ENCODE assay signal across 18 cellular contexts in the genomic region with DNA sequence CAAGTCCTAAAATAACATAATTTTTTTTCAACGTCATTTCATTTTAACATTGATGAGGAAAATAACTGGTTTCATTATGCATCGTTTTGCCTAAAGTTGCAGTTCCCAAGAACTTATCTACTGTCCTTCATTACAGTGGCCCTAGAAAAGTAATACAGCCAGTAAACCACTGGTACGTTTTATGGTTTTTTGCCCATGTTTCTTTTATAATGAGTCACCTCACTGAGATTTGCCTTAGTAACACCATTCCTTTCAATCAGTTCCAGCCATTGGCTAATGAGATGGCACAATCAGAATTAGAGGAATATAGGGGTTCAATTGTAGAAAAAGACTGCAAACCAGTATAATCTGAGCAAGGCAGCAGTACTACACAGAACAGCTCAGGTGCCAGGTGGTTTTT.
A peak's percentile ranks its signal among the peaks of the same experiment; 100 is the strongest.
DNase-seq lines count a peak whose midpoint lies in the region; ATAC-seq, FAIRE-seq and TF ChIP-seq lines count a peak whose summit lies in the region.
"Had no signal": no experiment of that assay in that cellular context is flagged by ENCODE, and none has a peak within 500 bp of the region (broad histone marks: within the 10 kb centered on the region; RNA-seq: fewer than 3 reads in every experiment).

No MANE protein-coding gene starts in this region.

- H3K27me3 ChIP-seq in IMR-90 (ENCODE audit: control insufficient read depth, insufficient read depth, low read length) (no peaks in the 10 kb centered on the region), astrocyte (ENCODE audit: insufficient read depth, low read length) (no peaks in the 10 kb centered on the region), osteoblast (ENCODE audit: insufficient read depth, low read length) (no peaks in the 10 kb centered on the region), BE2C (no peaks in the 10 kb centered on the region)
- H3K27me3 ChIP-seq: SJSA1 had no signal

- WGBS in IMR-90 (ENCODE audit: extremely low coverage in 2 of 2, insufficient read length in 1 of 2), 2 experiments, result no CpG with 5 or more reads among the region's 3 CpGs

- H2BK5ac ChIP-seq in IMR-90 (ENCODE audit: low read depth, low read length, poor library complexity, severe bottlenecking), result no peak overlapping the region

- FAIRE-seq in astrocyte (lab: Jason Lieb, UNC), result no peak
- FAIRE-seq: G401.6, HepG2 had no signal

- H2BK120ac ChIP-seq in IMR-90 (ENCODE audit: low read depth, low read length), result no peak overlapping the region

- H3K27ac ChIP-seq in IMR-90 (ENCODE audit: insufficient read depth, low read length) (no peak overlapping the region), astrocyte (ENCODE audit: low read depth, low read length) (no peak overlapping the region), osteoblast (ENCODE audit: low read depth, low read length) (no peak overlapping the region)
- H3K27ac ChIP-seq: C4-2B, SJSA1 had no signal

- peak; percentile 34 for DNase-seq in EL
- peak; percentile 9 for DNase-seq in IMR-90
- peak; percentile 30 for DNase-seq in astrocyte (ENCODE audit: low read depth)
- peak; percentile 79 for DNase-seq in osteoblast (ENCODE audit: insufficient read length, low spot score, missing footprints)
- no peak for DNase-seq in BE2C
- DNase-seq in head of caudate nucleus, result no peak
- DNase-seq: DMS79, H7, KG1, NCI-H1436, NCI-H1930, NCI-H345, NCI-H526 had no signal

- H4K8ac ChIP-seq in IMR-90 (ENCODE audit: low read depth in 2 of 2, low read length in 2 of 2), result no peak overlapping the region

- H3K56ac ChIP-seq in IMR-90 (ENCODE audit: extremely low read depth, insufficient read depth, low read length), result no peak overlapping the region

- no peak overlapping the region for H3K4me3 ChIP-seq in IMR-90 (ENCODE audit: insufficient read depth, low read depth, low read length)
- no peak overlapping the region for H3K4me3 ChIP-seq in astrocyte (ENCODE audit: insufficient read depth, low read depth, low read length)
- H3K4me3 ChIP-seq in osteoblast (ENCODE audit: insufficient read depth, low read length), result no peak overlapping the region
- no peak overlapping the region for H3K4me3 ChIP-seq in BE2C (ENCODE audit: low read depth, low read length)
- H3K4me3 ChIP-seq: SJSA1 had no signal

- in situ Hi-C loops in IMR-90 (cut with MboI; ENCODE audit: low sequenced_read_pairs), result no loop called here

- no peak overlapping the region for H3K4me3 Mint-ChIP-seq in astrocyte (ENCODE audit: unreplicated experiment)

- H4K20me1 ChIP-seq in IMR-90 (ENCODE audit: insufficient read depth, low read length) (peaks cover 9% of the 10 kb centered on the region; the same call in 1 of the 2 replicates), astrocyte (ENCODE audit: insufficient read depth, low read length) (no peaks in the 10 kb centered on the region), osteoblast (ENCODE audit: insufficient read depth, low read length) (no peaks in the 10 kb centered on the region)

- peaks cover 7% of the 10 kb centered on the region; the same call in 1 of the 2 replicates for H3K9me1 ChIP-seq in IMR-90 (ENCODE audit: insufficient read depth, low read length)

- no peak overlapping the region for H3K14ac ChIP-seq in IMR-90 (replicated peaks; ENCODE audit: low read depth, low read length)

- intact Hi-C loops in IMR-90 (cut with micrococcal nuclease) (no loop called here), head of caudate nucleus (cut with DNase I) (no loop called here)

- H3K9me3 ChIP-seq in IMR-90 (ENCODE audit: control insufficient read depth, insufficient read depth, low read length) (no peaks in the 10 kb centered on the region), astrocyte (ENCODE audit: insufficient read depth, low read depth, low read length) (no peaks in the 10 kb centered on the region), osteoblast (ENCODE audit: low read depth, low read length) (no peaks in the 10 kb centered on the region), BE2C (no peaks in the 10 kb centered on the region)
- H3K9me3 ChIP-seq: SJSA1 had no signal

- H3K4me1 Mint-ChIP-seq in astrocyte (ENCODE audit: low read depth, unreplicated experiment), result peaks cover 1% of the 10 kb centered on the region

- TF ChIP-seq CTCF in IMR-90 (conservative IDR thresholded peaks at IDR 0.05; ENCODE audit: low read depth, low read length), result no peak
- no peak for TF ChIP-seq CTCF in astrocyte (IDR thresholded peaks at IDR 0.05; ENCODE audit: insufficient read depth, low read depth, low read length)
- no peak for TF ChIP-seq CTCF in osteoblast (IDR thresholded peaks at IDR 0.05; ENCODE audit: extremely low read depth, low read depth, low read length)
- no peak for TF ChIP-seq CTCF in BE2C (IDR thresholded peaks at IDR 0.05; ENCODE audit: low read depth, low read length)

- ATAC-seq in IMR-90 (ENCODE audit: low read depth), result no peak
- ATAC-seq in GM18861 (IDR thresholded peaks at IDR 0.05; ENCODE audit: unreplicated experiment), result no peak
- ATAC-seq: HepG2 had no signal

- H2BK15ac ChIP-seq in IMR-90 (ENCODE audit: low read depth, low read length), result no peak overlapping the region

- H3K9me3 Mint-ChIP-seq in astrocyte (ENCODE audit: unreplicated experiment), result peaks cover 4% of the 10 kb centered on the region

- H2AK9ac ChIP-seq in IMR-90 (replicated peaks; ENCODE audit: low read depth, low read length, poor library complexity), result no peak overlapping the region

- H3K27ac Mint-ChIP-seq in astrocyte (ENCODE audit: unreplicated experiment), result no peak overlapping the region

- H3K18ac ChIP-seq in IMR-90 (ENCODE audit: low read depth, low read length), result no peak overlapping the region

- H3K36me3 Mint-ChIP-seq in astrocyte (ENCODE audit: low read depth, unreplicated experiment), result peaks cover 1% of the 10 kb centered on the region

- H4K91ac ChIP-seq in IMR-90 (ENCODE audit: insufficient read depth, low read depth, low read length), result no peak overlapping the region

- H2BK20ac ChIP-seq in IMR-90 (ENCODE audit: low read depth, low read length), result no peak overlapping the region

- no peak overlapping the region for H2AFZ ChIP-seq in IMR-90 (replicated peaks; ENCODE audit: low read length, poor library complexity)
- no peak overlapping the region for H2AFZ ChIP-seq in astrocyte (ENCODE audit: low read depth, low read length)
- no peak overlapping the region for H2AFZ ChIP-seq in osteoblast (ENCODE audit: low read length)

- H3K23ac ChIP-seq in IMR-90 (ENCODE audit: low read depth, low read length), result no peak overlapping the region

- no peak for TF ChIP-seq POLR2A in IMR-90 (IDR thresholded peaks at IDR 0.05; ENCODE audit: low read depth, low read length)

- no peak overlapping the region for H3K4ac ChIP-seq in IMR-90 (ENCODE audit: low read depth, low read length)

- CTCF ChIA-PET in IMR-90 (lab: Yijun Ruan, JAX), result no interaction called here

- no peak overlapping the region for H2AK5ac ChIP-seq in IMR-90 (ENCODE audit: low read depth, low read length)

- H3K9ac ChIP-seq in IMR-90 (ENCODE audit: low read depth, low read length) (no peak overlapping the region), astrocyte (ENCODE audit: low read length) (no peak overlapping the region)

- BruUV-seq in IMR-90 (replicated peaks; lab: Mats Ljungman, UMichigan), result no TSS peak

- dilution Hi-C loops in IMR-90 (cut with HindIII; ENCODE audit: low sequenced_read_pairs, unreplicated experiment), result no loop called here

- H4K5ac ChIP-seq in IMR-90 (ENCODE audit: low read depth, low read length), result no peak overlapping the region

- POLR2A ChIA-PET in IMR-90 (lab: Charles Lee; ENCODE audit: unreplicated experiment), result no interaction called here

- TF ChIP-seq RAD21 in IMR-90 (IDR thresholded peaks at IDR 0.05; ENCODE audit: low read length), result no peak

- H3K4me2 ChIP-seq in IMR-90 (ENCODE audit: low read depth, low read length), result no peak overlapping the region
- H3K4me2 ChIP-seq in astrocyte (ENCODE audit: low read length), result no peak overlapping the region
- no peak overlapping the region for H3K4me2 ChIP-seq in osteoblast (ENCODE audit: insufficient read depth, low read length)

- H3K79me1 ChIP-seq in IMR-90 (ENCODE audit: low read depth in 1 of 2, low read length in 2 of 2), result peaks cover 0 to 45% of the 10 kb centered on the region in 2 experiments; a peak in 2 of 4 replicates

- H3K4me1 ChIP-seq in IMR-90 (ENCODE audit: control insufficient read depth, insufficient read depth, low read length) (peaks cover 2% of the 10 kb centered on the region), astrocyte (ENCODE audit: insufficient read depth, low read length) (no peaks in the 10 kb centered on the region), osteoblast (ENCODE audit: insufficient read depth, low read length) (no peaks in the 10 kb centered on the region), BE2C (no peaks in the 10 kb centered on the region)

- H3K27me3 Mint-ChIP-seq in astrocyte (ENCODE audit: low read depth, unreplicated experiment), result peaks cover 2% of the 10 kb centered on the region

- H3K79me2 ChIP-seq in astrocyte (ENCODE audit: insufficient read depth, low read length) (no peaks in the 10 kb centered on the region), osteoblast (ENCODE audit: insufficient read depth, low read length) (no peaks in the 10 kb centered on the region)

- H3K36me3 ChIP-seq in IMR-90 (ENCODE audit: control insufficient read depth, insufficient read depth, low read length) (peaks cover 3% of the 10 kb centered on the region; the same call in 1 of the 2 replicates), astrocyte (ENCODE audit: insufficient read depth, low read length) (no peaks in the 10 kb centered on the region), osteoblast (ENCODE audit: insufficient read depth, low read length) (no peaks in the 10 kb centered on the region), BE2C (no peaks in the 10 kb centered on the region)
- H3K36me3 ChIP-seq: SJSA1 had no signal

TF ChIP-seq in IMR-90, 13 proteins besides CTCF, POLR2A, EP300 and RAD21:
- TF ChIP-seq CHD1 (IDR thresholded peaks at IDR 0.05; ENCODE audit: low read depth, low read length) (no peak), CEBPB (IDR thresholded peaks at IDR 0.05; ENCODE audit: low read depth, low read length) (no peak), MAZ (IDR thresholded peaks at IDR 0.05; ENCODE audit: borderline replicate concordance, low read depth, low read length) (no peak), RFX5 (IDR thresholded peaks at IDR 0.05; ENCODE audit: low read depth, low read length) (0 out of 2 replicates have a peak, but pooled peaks have one; percentile 45)

Comparison
In these comparisons a context has a peak if more than half of its experiments do, and no peak if none do; other contexts are left out.
1. DNase-seq: peak in EL (single experiment), IMR-90 (single experiment), astrocyte (single experiment) and osteoblast (single experiment); none in BE2C (single experiment) and head of caudate nucleus (0 of 42).